Comparison of ENCODE assay signal across 29 cellular contexts in the genomic region with DNA sequence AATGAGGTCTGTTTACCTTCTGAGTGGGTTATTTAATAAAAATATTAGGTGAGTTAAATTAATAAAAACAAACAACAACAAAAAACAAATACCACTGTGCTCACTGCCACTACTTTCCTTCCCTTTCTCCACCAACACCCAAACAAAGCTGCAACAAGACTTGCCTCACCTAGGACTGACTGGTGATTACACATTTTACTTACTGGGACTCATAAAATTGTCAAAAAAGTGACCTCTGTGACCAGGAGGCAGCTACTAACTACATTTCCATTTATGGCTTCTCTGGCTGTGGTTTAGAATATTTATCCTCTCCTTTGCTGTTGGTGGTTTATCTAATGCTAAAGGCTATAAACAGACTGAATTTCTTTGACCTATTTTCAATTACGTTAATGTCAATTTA. TPM values are rescaled to one million over a fixed set of nuclear protein-coding genes. Genes with fewer than 3 reads are reported as not detected.
DNase-seq lines count a peak whose midpoint lies in the region; ATAC-seq, FAIRE-seq and TF ChIP-seq lines count a peak whose summit lies in the region.
"Had no signal": no experiment of that assay in that cellular context is flagged by ENCODE, and none has a peak within 500 bp of the region (broad histone marks: within the 10 kb centered on the region; RNA-seq: fewer than 3 reads in every experiment).

No MANE protein-coding gene starts in this region.

- TF ChIP-seq CTCF in SK-N-SH (IDR thresholded peaks at IDR 0.05) = no peak
- TF ChIP-seq CTCF in astrocyte (IDR thresholded peaks at IDR 0.05; ENCODE audit: insufficient read depth, low read depth, low read length) = no peak
- TF ChIP-seq CTCF in smooth muscle cell (IDR thresholded peaks at IDR 0.05; ENCODE audit: borderline replicate concordance, insufficient read depth, poor library complexity, severe bottlenecking) = no peak

- peaks cover 1% of the 10 kb centered on the region for H3K9me3 Mint-ChIP-seq in astrocyte (ENCODE audit: unreplicated experiment)
- peaks cover 7% of the 10 kb centered on the region for H3K9me3 Mint-ChIP-seq in natural killer cell treated with Interleukin-12 subunit alpha and Interleukin-12 subunit beta and Interleukin-15 and Interleukin-18, amount 100 ng/mL, for 72 hours
- H3K9me3 Mint-ChIP-seq: activated T-helper 2 cell treated with anti-CD3 and anti-CD28 coated beads, Interferon-gamma antibody, Interleukin-2, Interleukin-4, amounts not matched to agents 10 μg/mL and 5 μg/mL and 100 μg/mL, durations not matched to agents 14 hours and 24 hours and 36 hours; CD4-positive, alpha-beta T cell; stimulated activated naive B cell treated with anti-CD40 and anti-IgM and Interleukin-4, amounts not matched to agents 10 μg/mL and 1 μg/mL and 100 μg/mL, for 72 hours had no signal

- TF ChIP-seq EP300 in SK-N-SH (IDR thresholded peaks at IDR 0.05; ENCODE audit: borderline replicate concordance in 1 of 2, low read depth in 1 of 2, low read length in 1 of 2) = no peak

- H3K9ac ChIP-seq in SK-N-SH (no peak overlapping the region), astrocyte (ENCODE audit: low read length) (no peak overlapping the region), smooth muscle cell (ENCODE audit: low read depth) (no peak overlapping the region)

- H3K4me1 ChIP-seq in SK-N-SH (ENCODE audit: control insufficient read depth in 1 of 2, insufficient read depth in 2 of 2, low read depth in 1 of 2, low read length in 1 of 2) (peaks cover 0 to 48% of the 10 kb centered on the region in 2 experiments; a peak in 2 of 4 replicates), astrocyte (ENCODE audit: insufficient read depth, low read length) (peaks cover 44% of the 10 kb centered on the region), smooth muscle cell (ENCODE audit: low read depth) (peaks cover 5% of the 10 kb centered on the region)

- H3K4me3 Mint-ChIP-seq in astrocyte (ENCODE audit: unreplicated experiment) = no peak overlapping the region
- H3K4me3 Mint-ChIP-seq in natural killer cell treated with Interleukin-12 subunit alpha and Interleukin-12 subunit beta and Interleukin-15 and Interleukin-18, amount 100 ng/mL, for 72 hours = no peak overlapping the region
- H3K4me3 Mint-ChIP-seq: activated CD8-positive, alpha-beta T cell treated with anti-CD3 and anti-CD28 coated beads, Interleukin-2, amount 10 ng/mL, durations not matched to agents 7 days and 5 days; CD4-positive, alpha-beta T cell; effector memory CD8-positive, alpha-beta T cell; naive thymus-derived CD8-positive, alpha-beta T cell; stimulated activated naive B cell treated with anti-CD40 and anti-IgM and Interleukin-4, amounts not matched to agents 10 μg/mL and 1 μg/mL and 100 μg/mL, for 72 hours had no signal

- no peaks in the 10 kb centered on the region for H3K9me3 ChIP-seq in SK-N-SH
- H3K9me3 ChIP-seq in astrocyte (ENCODE audit: insufficient read depth, low read depth, low read length) = no peaks in the 10 kb centered on the region
- H3K9me3 ChIP-seq in smooth muscle cell (replicated peaks; ENCODE audit: low read depth) = no peaks in the 10 kb centered on the region
- H3K9me3 ChIP-seq: lower lobe of right lung had no signal

- H3K4me2 ChIP-seq in SK-N-SH (no peak overlapping the region), astrocyte (ENCODE audit: low read length) (no peak overlapping the region), smooth muscle cell (peak overlapping the region; percentile 51)

- no peak for DNase-seq in SK-N-SH
- DNase-seq in HTR-8/SVneo (ENCODE audit: insufficient read length, low spot score) = no peak
- DNase-seq in astrocyte (ENCODE audit: low read depth) = no peak
- DNase-seq in smooth muscle cell (lab: John Stamatoyannopoulos, UW; ENCODE audit: unreplicated experiment) = no peak
- no peak for DNase-seq in natural killer cell treated with Interleukin-12 subunit alpha and Interleukin-12 subunit beta and Interleukin-15 and Interleukin-18, amount 100 ng/mL, for 72 hours (ENCODE audit: low spot score)
- DNase-seq in inferior parietal cortex (ENCODE audit: extremely low spot score) = no peak
- no peak for DNase-seq in GM19238 (ENCODE audit: insufficient read length, low spot score)
- DNase-seq: activated CD8-positive, alpha-beta T cell treated with anti-CD3 and anti-CD28 coated beads, Interleukin-2, amount 10 ng/mL, durations not matched to agents 7 days and 5 days; activated naive CD4-positive, alpha-beta T cell treated with anti-CD3 and anti-CD28 coated beads, Interleukin-2, amount 50 U/mL, for 16 hours; CD4-positive, alpha-beta T cell; DMS79 treated with DMSO at 0.1 percent for 48 hours; effector memory CD8-positive, alpha-beta T cell; foreskin keratinocyte; KG1; kidney glomerular epithelial cell; lower lobe of right lung; naive thymus-derived CD8-positive, alpha-beta T cell; NCI-H1417 treated with DMSO at 0.1 percent for 48 hours; NCI-H2029 treated with DMSO at 0.1 percent for 48 hours; SHP77 treated with DMSO at 0.1 percent for 48 hours; stimulated activated naive B cell treated with anti-CD40 and anti-IgM and Interleukin-4, amounts not matched to agents 10 μg/mL and 1 μg/mL and 100 μg/mL, for 72 hours; SW 1271 had no signal

- no peak overlapping the region for H3K27ac Mint-ChIP-seq in astrocyte (ENCODE audit: unreplicated experiment)
- no peak overlapping the region for H3K27ac Mint-ChIP-seq in natural killer cell treated with Interleukin-12 subunit alpha and Interleukin-12 subunit beta and Interleukin-15 and Interleukin-18, amount 100 ng/mL, for 72 hours
- H3K27ac Mint-ChIP-seq: activated CD8-positive, alpha-beta T cell treated with anti-CD3 and anti-CD28 coated beads, Interleukin-2, amount 10 ng/mL, durations not matched to agents 7 days and 5 days; activated T-helper 2 cell treated with anti-CD3 and anti-CD28 coated beads, Interferon-gamma antibody, Interleukin-2, Interleukin-4, amounts not matched to agents 10 μg/mL and 5 μg/mL and 100 μg/mL, durations not matched to agents 14 hours and 24 hours and 36 hours; CD4-positive, alpha-beta T cell; effector memory CD8-positive, alpha-beta T cell; naive thymus-derived CD8-positive, alpha-beta T cell; stimulated activated naive B cell treated with anti-CD40 and anti-IgM and Interleukin-4, amounts not matched to agents 10 μg/mL and 1 μg/mL and 100 μg/mL, for 72 hours had no signal

- H3K79me2 ChIP-seq in SK-N-SH (ENCODE audit: insufficient read depth) (peaks cover 7% of the 10 kb centered on the region; the same call in 1 of the 2 replicates), astrocyte (ENCODE audit: insufficient read depth, low read length) (no peaks in the 10 kb centered on the region), smooth muscle cell (ENCODE audit: low read depth) (no peaks in the 10 kb centered on the region)

- CTCF ChIA-PET in SK-N-SH (lab: Yijun Ruan, JAX) = no interaction called here

- no peak overlapping the region for H3K4me3 ChIP-seq in SK-N-SH (ENCODE audit: low read depth in 2 of 2, low read length in 1 of 2)
- H3K4me3 ChIP-seq in astrocyte (ENCODE audit: insufficient read depth, low read depth, low read length) = no peak overlapping the region
- no peak overlapping the region for H3K4me3 ChIP-seq in smooth muscle cell
- H3K4me3 ChIP-seq: lower lobe of right lung had no signal

- H3K9me2 ChIP-seq in SK-N-SH = no peaks in the 10 kb centered on the region

- no peaks in the 10 kb centered on the region for H3K27me3 ChIP-seq in SK-N-SH (ENCODE audit: insufficient read depth)
- no peaks in the 10 kb centered on the region for H3K27me3 ChIP-seq in astrocyte (ENCODE audit: insufficient read depth, low read length)
- no peaks in the 10 kb centered on the region for H3K27me3 ChIP-seq in smooth muscle cell (ENCODE audit: low read depth)
- H3K27me3 ChIP-seq: foreskin keratinocyte had no signal

- POLR2A ChIA-PET in SK-N-SH (lab: Yijun Ruan, JAX) = no interaction called here

- H3K27me3 Mint-ChIP-seq in astrocyte (ENCODE audit: low read depth, unreplicated experiment) = no peaks in the 10 kb centered on the region
- H3K27me3 Mint-ChIP-seq in natural killer cell treated with Interleukin-12 subunit alpha and Interleukin-12 subunit beta and Interleukin-15 and Interleukin-18, amount 100 ng/mL, for 72 hours = no peaks in the 10 kb centered on the region
- H3K27me3 Mint-ChIP-seq: CD4-positive, alpha-beta T cell; effector memory CD8-positive, alpha-beta T cell; stimulated activated naive B cell treated with anti-CD40 and anti-IgM and Interleukin-4, amounts not matched to agents 10 μg/mL and 1 μg/mL and 100 μg/mL, for 72 hours had no signal

- H3K27ac ChIP-seq in SK-N-SH (ENCODE audit: low read depth in 2 of 2, low read length in 1 of 2) (peak overlapping the region; percentile 56 to 98; a peak in 3 of 4 replicates), astrocyte (ENCODE audit: low read depth, low read length) (peak overlapping the region; percentile 30), smooth muscle cell (ENCODE audit: low read depth) (peak overlapping the region; percentile 43)
- H3K27ac ChIP-seq: 22Rv1, foreskin keratinocyte, lower lobe of right lung had no signal

- H3K36me3 Mint-ChIP-seq in astrocyte (ENCODE audit: low read depth, unreplicated experiment) = peaks cover 6% of the 10 kb centered on the region
- H3K36me3 Mint-ChIP-seq in natural killer cell treated with Interleukin-12 subunit alpha and Interleukin-12 subunit beta and Interleukin-15 and Interleukin-18, amount 100 ng/mL, for 72 hours = no peaks in the 10 kb centered on the region
- H3K36me3 Mint-ChIP-seq: naive thymus-derived CD8-positive, alpha-beta T cell; stimulated activated naive B cell treated with anti-CD40 and anti-IgM and Interleukin-4, amounts not matched to agents 10 μg/mL and 1 μg/mL and 100 μg/mL, for 72 hours had no signal

- TF ChIP-seq RAD21 in SK-N-SH (IDR thresholded peaks at IDR 0.05; ENCODE audit: low read length) = no peak

- H3K36me3 ChIP-seq in SK-N-SH (replicated peaks in 1 of 2; ENCODE audit: control insufficient read depth in 1 of 2, insufficient read depth in 2 of 2, low read length in 1 of 2) = peaks cover 12 to 20% of the 10 kb centered on the region in 2 experiments
- H3K36me3 ChIP-seq in astrocyte (ENCODE audit: insufficient read depth, low read length) = peaks cover 16% of the 10 kb centered on the region
- H3K36me3 ChIP-seq in smooth muscle cell (ENCODE audit: low read depth) = no peaks in the 10 kb centered on the region

- FAIRE-seq in HTR-8/SVneo (lab: Jason Lieb, UNC) = peak; percentile 20
- FAIRE-seq in astrocyte (lab: Jason Lieb, UNC) = no peak
- FAIRE-seq: colon, GM18507, H54 had no signal

- ATAC-seq in SK-N-SH treated with all-trans-retinoic acid at 6 μM for 48 hours = no peak
- ATAC-seq in natural killer cell treated with Interleukin-12 subunit alpha and Interleukin-12 subunit beta and Interleukin-15 and Interleukin-18, amount 100 ng/mL, for 72 hours = no peak
- ATAC-seq: activated CD8-positive, alpha-beta T cell treated with anti-CD3 and anti-CD28 coated beads, Interleukin-2, amount 10 ng/mL, durations not matched to agents 7 days and 5 days; effector memory CD8-positive, alpha-beta T cell; foreskin keratinocyte; lower lobe of right lung; naive thymus-derived CD8-positive, alpha-beta T cell; Panc1; stimulated activated naive B cell treated with anti-CD40 and anti-IgM and Interleukin-4, amounts not matched to agents 10 μg/mL and 1 μg/mL and 100 μg/mL, for 72 hours had no signal

- H3K4me1 Mint-ChIP-seq in astrocyte (ENCODE audit: low read depth, unreplicated experiment) = peaks cover 36% of the 10 kb centered on the region
- no peaks in the 10 kb centered on the region for H3K4me1 Mint-ChIP-seq in natural killer cell treated with Interleukin-12 subunit alpha and Interleukin-12 subunit beta and Interleukin-15 and Interleukin-18, amount 100 ng/mL, for 72 hours (ENCODE audit: low read depth in 2 of 2)
- H3K4me1 Mint-ChIP-seq: naive thymus-derived CD8-positive, alpha-beta T cell; stimulated activated naive B cell treated with anti-CD40 and anti-IgM and Interleukin-4, amounts not matched to agents 10 μg/mL and 1 μg/mL and 100 μg/mL, for 72 hours had no signal

- no peaks in the 10 kb centered on the region for H4K20me1 ChIP-seq in SK-N-SH (ENCODE audit: insufficient read depth)
- H4K20me1 ChIP-seq in astrocyte (ENCODE audit: insufficient read depth, low read length) = no peaks in the 10 kb centered on the region
- no peaks in the 10 kb centered on the region for H4K20me1 ChIP-seq in smooth muscle cell (ENCODE audit: low read depth)

- 81% methylated on average over 1 of the region's 1 CpG for WGBS in SK-N-SH (ENCODE audit: low lambda C conversion rate)
- 39% methylated on average over 1 of the region's 1 CpG for WGBS in smooth muscle cell (ENCODE audit: low lambda C conversion rate)

- H2AFZ ChIP-seq in SK-N-SH (ENCODE audit: low read depth) (no peak overlapping the region), astrocyte (ENCODE audit: low read depth, low read length) (no peak overlapping the region), smooth muscle cell (ENCODE audit: low read depth) (no peak overlapping the region)

- peaks cover 42% of the 10 kb centered on the region for H3F3A ChIP-seq in SK-N-SH (replicated peaks; ENCODE audit: insufficient read depth)
- peaks cover 4% of the 10 kb centered on the region for H3F3A ChIP-seq in smooth muscle cell (ENCODE audit: low read depth)

RNA-seq across cellular contexts. Expression of a gene that starts 39.8 kb away (rescaled TPM):
- 1,015 and 1,290 TPM in 2 replicates for polyA plus RNA-seq in SK-N-SH (2012; rRNA removed)
- polyA plus RNA-seq in SK-N-SH (2012; cell fraction: cytosol; rRNA removed) = 876 and 1,005 TPM in 2 replicates
- 870 and 1,070 TPM in 2 replicates for polyA plus RNA-seq in SK-N-SH (2012; cell fraction: nucleus; rRNA removed)
- 146 and 155 TPM in 2 replicates for total RNA-seq in astrocyte
- 28.3 and 35.8 TPM in 2 replicates for total RNA-seq in smooth muscle cell
- polyA plus RNA-seq in smooth muscle cell = 17.1 and 19.2 TPM in 2 replicates
- not detected for total RNA-seq in natural killer cell treated with Interleukin-12 subunit alpha and Interleukin-12 subunit beta and Interleukin-15 and Interleukin-18, amount 100 ng/mL, for 72 hours
- total RNA-seq: activated CD8-positive, alpha-beta T cell treated with anti-CD3 and anti-CD28 coated beads, Interleukin-2, amount 10 ng/mL, durations not matched to agents 7 days and 5 days; activated T-helper 2 cell treated with anti-CD3 and anti-CD28 coated beads, Interferon-gamma antibody, Interleukin-2, Interleukin-4, amounts not matched to agents 10 μg/mL and 5 μg/mL and 100 μg/mL, durations not matched to agents 14 hours and 24 hours and 36 hours; CD4-positive, alpha-beta T cell; naive thymus-derived CD8-positive, alpha-beta T cell had no signal
- polyA plus RNA-seq: naive thymus-derived CD8-positive, alpha-beta T cell had no signal

Comparison
In these comparisons a context has a peak if more than half of its experiments do, and no peak if none do; other contexts are left out.
1. RNA of a gene that starts 39.8 kb away (total RNA-seq): 146 to 155 TPM in astrocyte and 28.3 to 35.8 TPM in smooth muscle cell; not detected in natural killer cell treated with Interleukin-12 subunit alpha and Interleukin-12 subunit beta and Interleukin-15 and Interleukin-18, amount 100 ng/mL, for 72 hours; every median in the first group is over 10 times any median in the second.
2. Peak in every context shown above with its lines, with median percentiles within 50 percentile points of each other: H3K27ac ChIP-seq.